In the genomic region with DNA sequence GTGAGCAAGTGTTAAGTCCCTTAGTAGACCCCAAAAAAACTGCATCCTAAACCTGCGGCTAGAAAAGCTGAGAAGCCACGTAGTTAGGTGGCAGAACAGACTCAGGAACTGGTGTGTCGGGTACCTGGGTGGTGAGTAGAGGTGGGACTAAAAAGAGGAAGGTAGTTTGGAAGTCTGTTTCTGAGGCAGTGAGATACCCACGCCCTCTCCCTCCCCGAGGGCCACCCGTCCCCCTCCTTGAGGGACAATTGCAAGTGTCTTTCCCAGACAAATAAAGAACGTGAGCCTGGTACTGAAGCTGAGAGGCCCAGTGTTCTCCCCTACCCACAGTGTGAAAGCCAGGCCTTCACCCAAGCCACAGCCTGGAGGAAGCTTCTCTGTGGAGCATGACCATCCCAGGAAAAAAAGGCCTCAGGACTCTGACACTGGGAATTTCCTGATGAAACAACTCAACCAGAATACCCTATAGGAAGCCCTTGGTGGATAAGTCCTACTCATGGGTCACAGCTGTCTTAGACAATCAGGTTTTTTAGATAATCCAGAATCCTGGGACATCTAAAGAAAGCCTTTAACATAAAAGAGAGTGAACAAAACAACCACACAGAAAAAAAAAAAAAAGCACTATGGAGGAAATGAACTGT, we compare ENCODE assay signal across 12 cellular contexts. TPM values are rescaled to one million over a fixed set of nuclear protein-coding genes. Genes with fewer than 3 reads are reported as not detected.
A peak's percentile ranks its signal among the peaks of the same experiment; 100 is the strongest.
DNase-seq lines count a peak whose midpoint lies in the region; ATAC-seq, FAIRE-seq and TF ChIP-seq lines count a peak whose summit lies in the region.
"Had no signal": no experiment of that assay in that cellular context is flagged by ENCODE, and none has a peak within 500 bp of the region (broad histone marks: within the 10 kb centered on the region; RNA-seq: fewer than 3 reads in every experiment).

No MANE protein-coding gene starts in this region.

- no peaks in the 10 kb centered on the region for H3K79me2 ChIP-seq in DOHH2 (ENCODE audit: control insufficient read depth, low read length)

- H3K4me2 ChIP-seq in DOHH2 (ENCODE audit: low read length): peak overlapping the region; percentile 50

- H3K36me3 ChIP-seq in DOHH2 (ENCODE audit: control insufficient read depth, low read length): no peaks in the 10 kb centered on the region

- peak; percentile 89 for DNase-seq in foreskin melanocyte
- no peak for DNase-seq in frontal cortex (ENCODE audit: low spot score in 2 of 2)
- no peak for DNase-seq in activated gamma-delta T cell (lab: John Stamatoyannopoulos, UW)
- DNase-seq in mesothelial cell of epicardium (ENCODE audit: low spot score in 2 of 2, unreplicated experiment in 2 of 2): no peak
- DNase-seq: NCI-H526 treated with DMSO at 0.1 percent for 48 hours; stimulated activated CD8-positive, alpha-beta memory T cell treated with anti-CD3 and anti-CD28 coated beads, Interleukin-4, amount 100 ng/mL, for 48 hours had no signal

- peak overlapping the region; percentile 10; the same call in 1 of the 2 replicates for H3K4me3 ChIP-seq in DOHH2 (ENCODE audit: low read length)

- no peaks in the 10 kb centered on the region for H3K9me2 ChIP-seq in DOHH2 (replicated peaks; ENCODE audit: control insufficient read depth, low read length)

- H4K20me1 ChIP-seq in DOHH2 (ENCODE audit: control insufficient read depth, insufficient read depth, low read depth, low read length): no peaks in the 10 kb centered on the region

- H3K36me3 Mint-ChIP-seq in IgD-negative memory B cell (no peaks in the 10 kb centered on the region), mesothelial cell of epicardium (no peaks in the 10 kb centered on the region)
- H3K36me3 Mint-ChIP-seq: brain had no signal

- ATAC-seq in GM21381 (IDR thresholded peaks at IDR 0.05; ENCODE audit: unreplicated experiment) (peak; percentile 73), HG03039 (IDR thresholded peaks at IDR 0.05; ENCODE audit: unreplicated experiment) (no peak)

- H3K27ac Mint-ChIP-seq in IgD-negative memory B cell: peak overlapping the region; percentile 91 to 97 (median 93)
- no peak overlapping the region for H3K27ac Mint-ChIP-seq in mesothelial cell of epicardium
- H3K27ac Mint-ChIP-seq: brain had no signal

- H3K27me3 Mint-ChIP-seq in IgD-negative memory B cell: peaks cover 2% of the 10 kb centered on the region
- H3K27me3 Mint-ChIP-seq in mesothelial cell of epicardium (ENCODE audit: low read depth): no peaks in the 10 kb centered on the region

- no peaks in the 10 kb centered on the region for H3K27me3 ChIP-seq in DOHH2 (ENCODE audit: control insufficient read depth, low read length)

- H3K4me1 ChIP-seq in DOHH2 (ENCODE audit: control insufficient read depth, low read length): peaks cover 42% of the 10 kb centered on the region

- no peaks in the 10 kb centered on the region for H3K9me3 ChIP-seq in DOHH2 (ENCODE audit: control insufficient read depth, insufficient read depth, low read length)

- H3K4me3 Mint-ChIP-seq in IgD-negative memory B cell (peak overlapping the region; percentile 69 to 83 (median 76)), mesothelial cell of epicardium (no peak overlapping the region)
- H3K4me3 Mint-ChIP-seq: brain had no signal

- FAIRE-seq in frontal cortex (lab: Jason Lieb, UNC): no peak

- H3F3A ChIP-seq in DOHH2 (ENCODE audit: control insufficient read depth, insufficient read depth): no peaks in the 10 kb centered on the region

- no peak overlapping the region for H3K27ac ChIP-seq in DOHH2 (ENCODE audit: low read depth, low read length)

- H3K9me3 Mint-ChIP-seq in IgD-negative memory B cell (no peaks in the 10 kb centered on the region), mesothelial cell of epicardium (no peaks in the 10 kb centered on the region)

- TF ChIP-seq CTCF in DOHH2 (IDR thresholded peaks at IDR 0.05; ENCODE audit: low read depth, low read length, poor library complexity, severe bottlenecking): no peak
- no peak for TF ChIP-seq CTCF in mesothelial cell of epicardium (IDR thresholded peaks at IDR 0.05; ENCODE audit: unreplicated experiment)

- peaks cover 36 to 42% (median 42%) of the 10 kb centered on the region in 3 donors for H3K4me1 Mint-ChIP-seq in IgD-negative memory B cell
- no peaks in the 10 kb centered on the region for H3K4me1 Mint-ChIP-seq in mesothelial cell of epicardium
- H3K4me1 Mint-ChIP-seq: brain had no signal

RNA-seq across cellular contexts. Expression of a gene that starts 7.0 kb away (rescaled TPM):
- 29,718 TPM for polyA plus RNA-seq in IgD-negative memory B cell
- total RNA-seq in frontal cortex (3.3 TPM), mesothelial cell of epicardium (16.1 to 17.1 TPM (median 16.9 TPM) in 3 replicates)
- total RNA-seq: MCF 10A had no signal

RNA-seq across cellular contexts. Expression of a gene that starts 29.8 kb away (rescaled TPM):
- 7,694 TPM for polyA plus RNA-seq in IgD-negative memory B cell
- total RNA-seq in frontal cortex: 3,224 TPM
- total RNA-seq in mesothelial cell of epicardium: 2,586 to 2,705 TPM (median 2,627 TPM) in 3 replicates
